In genomic region chr4:112517067-112517588, GRCh38 we compare ENCODE assay signal across 8 cellular contexts. TPM values are rescaled to one million over a fixed set of nuclear protein-coding genes. Genes with fewer than 3 reads are reported as not detected.
DNase-seq lines count a peak whose midpoint lies in the region; ATAC-seq and TF ChIP-seq lines count a peak whose summit lies in the region.

No MANE protein-coding gene starts in this region.

- no peak overlapping the region for H3K23ac ChIP-seq in neuronal stem cell (ENCODE audit: low read depth, low read length, poor library complexity)

- H2AK5ac ChIP-seq in neuronal stem cell (ENCODE audit: low read depth, low read length): no peak overlapping the region

- H3K9me3 Mint-ChIP-seq in activated T-cell treated with anti-CD3 and anti-CD28 coated beads, Interleukin-2, amount 50 U/mL, for 4 hours: peaks cover 7% of the 10 kb centered on the region

- H2BK120ac ChIP-seq in neuronal stem cell (ENCODE audit: low read depth, low read length): no peak overlapping the region

- peaks cover 91% of the 10 kb centered on the region for H3K27me3 Mint-ChIP-seq in activated T-cell treated with anti-CD3 and anti-CD28 coated beads, Interleukin-2, amount 50 U/mL, for 4 hours (ENCODE audit: low read depth)

- intact Hi-C loops in heart right ventricle (cut with DNase I) (no loop called here), left ventricle myocardium superior (cut with micrococcal nuclease) (no loop called here)

- H3K9me3 ChIP-seq in heart right ventricle (no peaks in the 10 kb centered on the region), neuronal stem cell (replicated peaks in 1 of 2; ENCODE audit: control insufficient read depth in 2 of 2, insufficient read depth in 1 of 2, low read depth in 1 of 2, low read length in 2 of 2) (peaks cover 0 to 5% of the 10 kb centered on the region in 2 donors)

- peak overlapping the region; percentile 100 for H3K4me2 ChIP-seq in neuronal stem cell (ENCODE audit: insufficient read depth, low read length, poor library complexity, severe bottlenecking)

- peaks cover 4 to 50% (median 32%) of the 10 kb centered on the region in 9 donors for H3K4me1 ChIP-seq in heart right ventricle
- H3K4me1 ChIP-seq in neuronal stem cell (ENCODE audit: control insufficient read depth in 2 of 2, insufficient read depth in 1 of 2, low read depth in 1 of 2, low read length in 2 of 2): peaks cover 29 to 38% of the 10 kb centered on the region in 2 donors

- H3K27ac ChIP-seq in heart right ventricle (no peak overlapping the region), neuronal stem cell (replicated peaks; ENCODE audit: low read length) (no peak overlapping the region)

- H4K91ac ChIP-seq in neuronal stem cell (ENCODE audit: low read depth, low read length, poor library complexity): no peak overlapping the region

- H2AFZ ChIP-seq in neuronal stem cell (ENCODE audit: low read length): peak overlapping the region; percentile 91

- H4K8ac ChIP-seq in neuronal stem cell (ENCODE audit: low read depth, low read length): no peak overlapping the region

- H3K36me3 Mint-ChIP-seq in activated T-cell treated with anti-CD3 and anti-CD28 coated beads, Interleukin-2, amount 50 U/mL, for 4 hours (ENCODE audit: insufficient read depth): peaks cover 1% of the 10 kb centered on the region

- peaks cover 43% of the 10 kb centered on the region for H3K4me1 Mint-ChIP-seq in activated T-cell treated with anti-CD3 and anti-CD28 coated beads, Interleukin-2, amount 50 U/mL, for 4 hours (ENCODE audit: low read depth)

- H3K14ac ChIP-seq in neuronal stem cell (ENCODE audit: low read length): no peak overlapping the region

- WGBS in heart right ventricle, 2 donors: 1 to 2% methylated on average over 19 of the region's 19 CpGs
- WGBS in neuronal stem cell (ENCODE audit: extremely low coverage in 2 of 2, insufficient read length in 2 of 2, insufficient replicate concordance in 1 of 2), 2 donors: no CpG with 5 or more reads among the region's 19 CpGs

- no peak overlapping the region for H3K18ac ChIP-seq in neuronal stem cell (ENCODE audit: low read length)

- H3K9ac ChIP-seq in neuronal stem cell (ENCODE audit: low read depth, low read length, poor library complexity): no peak overlapping the region

- DNase-seq in heart right ventricle (no peak), left ventricle myocardium superior (no peak), neuronal stem cell (ENCODE audit: low spot score) (peak; percentile 56), COLO668 (lab: John Stamatoyannopoulos, UW; ENCODE audit: unreplicated experiment) (no peak), NCI-H187 treated with DMSO at 0.1 percent for 48 hours (lab: John Stamatoyannopoulos, UW) (no peak)
- no peak for DNase-seq in activated T-cell treated with anti-CD3 and anti-CD28 coated beads, Interleukin-2, amount 50 U/mL, for 4 hours

- no peak overlapping the region for H2BK5ac ChIP-seq in neuronal stem cell (ENCODE audit: low read length)

- H3K79me1 ChIP-seq in neuronal stem cell (ENCODE audit: low read depth, low read length): no peaks in the 10 kb centered on the region

- no peak overlapping the region for H2BK12ac ChIP-seq in neuronal stem cell (ENCODE audit: low read length)

- H2BK15ac ChIP-seq in neuronal stem cell (ENCODE audit: low read length): no peak overlapping the region

- no peak overlapping the region for H3K4ac ChIP-seq in neuronal stem cell (ENCODE audit: low read length)

- TF ChIP-seq CTCF in heart right ventricle (IDR thresholded peaks at IDR 0.05): no peak

- H3K36me3 ChIP-seq in heart right ventricle (no peaks in the 10 kb centered on the region), neuronal stem cell (replicated peaks in 1 of 2; ENCODE audit: control insufficient read depth in 2 of 2, insufficient read depth in 2 of 2, low read length in 2 of 2) (no peaks in the 10 kb centered on the region)

- H3K27me3 ChIP-seq in heart right ventricle (peaks cover 65 to 100% (median 100%) of the 10 kb centered on the region in 7 donors), neuronal stem cell (ENCODE audit: control insufficient read depth in 3 of 3, insufficient read depth in 3 of 3, low read depth in 1 of 3, low read length in 3 of 3) (peaks cover 16 to 93% (median 70%) of the 10 kb centered on the region in 3 experiments)

- peak overlapping the region in 6 of 10 donors; percentile 47 to 84 (median 60) for H3K4me3 ChIP-seq in heart right ventricle
- H3K4me3 ChIP-seq in neuronal stem cell (ENCODE audit: low read length in 2 of 2): peak overlapping the region in 1 of 2 donors; percentile 1

- peak overlapping the region; percentile 52 for H3K4me3 Mint-ChIP-seq in activated T-cell treated with anti-CD3 and anti-CD28 coated beads, Interleukin-2, amount 50 U/mL, for 4 hours

- ATAC-seq in heart right ventricle (no peak), left ventricle myocardium superior (no peak), HG02885 (IDR thresholded peaks at IDR 0.05; ENCODE audit: poor library complexity, unreplicated experiment) (peak; percentile 24), GM18873 (IDR thresholded peaks at IDR 0.05; ENCODE audit: low FRiP score, unreplicated experiment) (no peak)
- no peak for ATAC-seq in activated T-cell treated with anti-CD3 and anti-CD28 coated beads, Interleukin-2, amount 50 U/mL, for 4 hours

RNA-seq across cellular contexts. Expression of gene NEUROG2, which starts 1.1 kb away (rescaled TPM):
- total RNA-seq in heart right ventricle (not detected), left ventricle myocardium superior (not detected)
- not detected for polyA plus RNA-seq in heart right ventricle
- total RNA-seq in activated T-cell treated with anti-CD3 and anti-CD28 coated beads, Interleukin-2, amount 50 U/mL, for 4 hours: under 1 TPM in 1 of 3 donors, not detected in 2; 0.11 TPM
- 0.68 TPM for polyA plus RNA-seq in neuronal stem cell (2013, experiment 1 of 2)
- polyA plus RNA-seq in neuronal stem cell (2013, experiment 2 of 2): 0.66 TPM
